In genomic region chr2:217101972-217102371, GRCh38 we compare ENCODE assay signal across 19 cellular contexts.
A peak's percentile ranks its signal among the peaks of the same experiment; 100 is the strongest.
DNase-seq lines count a peak whose midpoint lies in the region; ATAC-seq lines count a peak whose summit lies in the region.
"Had no signal": no experiment of that assay in that cellular context is flagged by ENCODE, and none has a peak within 500 bp of the region (broad histone marks: within the 10 kb centered on the region; RNA-seq: fewer than 3 reads in every experiment).

No MANE protein-coding gene starts in this region.

- no peak overlapping the region for H3K4me3 ChIP-seq in mesenchymal stem cell (ENCODE audit: insufficient read depth in 1 of 2, low read depth in 1 of 2, low read length in 2 of 2)
- H3K4me3 ChIP-seq: lung, MG63 had no signal

- ATAC-seq in GM19452 (IDR thresholded peaks at IDR 0.05; ENCODE audit: unreplicated experiment) (peak; percentile 66), HG02623 (IDR thresholded peaks at IDR 0.05; ENCODE audit: unreplicated experiment) (peak; percentile 60), HG03558 (IDR thresholded peaks at IDR 0.05; ENCODE audit: extremely low read depth, unreplicated experiment) (peak; percentile 68), esophagus mucosa (no peak)
- ATAC-seq: natural killer cell treated with Interleukin-12 subunit alpha and Interleukin-12 subunit beta and Interleukin-15 and Interleukin-18, amount 100 ng/mL, for 72 hours; Right ventricle myocardium inferior had no signal

- no peak overlapping the region for H2AFZ ChIP-seq in mesenchymal stem cell (ENCODE audit: low read depth, low read length)

- no peak overlapping the region for H3K18ac ChIP-seq in mesenchymal stem cell (ENCODE audit: low read depth in 1 of 2, low read length in 2 of 2)

- H3K9ac ChIP-seq in mesenchymal stem cell (ENCODE audit: low read length), result no peak overlapping the region

- no peak overlapping the region for H2BK12ac ChIP-seq in mesenchymal stem cell (ENCODE audit: low read length in 2 of 2)

- H3K4ac ChIP-seq in mesenchymal stem cell (ENCODE audit: low read depth in 1 of 2, low read length in 2 of 2), result no peak overlapping the region

- no peak overlapping the region for H4K91ac ChIP-seq in mesenchymal stem cell (ENCODE audit: low read length)

- no peak for DNase-seq in mesenchymal stem cell
- no peak for DNase-seq in activated gamma-delta T cell treated with Interleukin-2 at 50 U/mL for 16 hours
- no peak for DNase-seq in NCI-H82 treated with DMSO at 0.1 percent for 48 hours (lab: John Stamatoyannopoulos, UW; ENCODE audit: unreplicated experiment)
- no peak for DNase-seq in GM03348 (ENCODE audit: low spot score)
- DNase-seq: activated CD4-positive, alpha-beta T cell treated with anti-CD3 and anti-CD28 coated beads, Interleukin-2, amount 10 ng/mL, durations not matched to agents 7 days and 5 days; activated T-cell treated with anti-CD3 and anti-CD28 coated beads, Interleukin-2, amount 50 U/mL, for 1 hour; central memory CD4-positive, alpha-beta T cell; endodermal cell; foreskin fibroblast; MG63; NCI-H774; stimulated activated CD4-positive, alpha-beta T cell treated with anti-CD3 and anti-CD28 coated beads, Interleukin-15, amount 100 ng/mL, for 24 hours had no signal

- H2BK120ac ChIP-seq in mesenchymal stem cell (ENCODE audit: low read depth, low read length), result no peak overlapping the region

- H3K36me3 ChIP-seq in mesenchymal stem cell (ENCODE audit: control insufficient read depth in 1 of 2, insufficient read depth in 2 of 2, low read depth in 1 of 2, low read length in 2 of 2), result no peaks in the 10 kb centered on the region
- H3K36me3 ChIP-seq: MG63 had no signal

- H3K27me3 ChIP-seq in mesenchymal stem cell (ENCODE audit: control insufficient read depth in 1 of 2, insufficient read depth in 1 of 2, low read length in 2 of 2), result no peaks in the 10 kb centered on the region
- H3K27me3 ChIP-seq: MG63 had no signal

- H2AK5ac ChIP-seq in mesenchymal stem cell (ENCODE audit: low read length, severe bottlenecking), result peak overlapping the region; percentile 41

- H2BK15ac ChIP-seq in mesenchymal stem cell (ENCODE audit: low read depth, poor library complexity, severe bottlenecking), result no peak overlapping the region

- no peak overlapping the region for H3K14ac ChIP-seq in mesenchymal stem cell (ENCODE audit: low read length in 2 of 2)

- H2BK5ac ChIP-seq in mesenchymal stem cell (ENCODE audit: low read depth, low read length, poor library complexity, severe bottlenecking), result no peak overlapping the region

- no peaks in the 10 kb centered on the region for H3K4me1 ChIP-seq in mesenchymal stem cell (ENCODE audit: control insufficient read depth, insufficient read depth, low read depth, low read length)

- no peak overlapping the region for H3K23ac ChIP-seq in mesenchymal stem cell (ENCODE audit: low read length in 2 of 2)

- no peak overlapping the region for H3K4me2 ChIP-seq in mesenchymal stem cell (ENCODE audit: low read length, poor library complexity, severe bottlenecking)

- H3K27ac ChIP-seq in mesenchymal stem cell (ENCODE audit: low read length, poor library complexity, severe bottlenecking), result no peak overlapping the region

- no peaks in the 10 kb centered on the region for H3K79me1 ChIP-seq in mesenchymal stem cell (replicated peaks; ENCODE audit: low read length, poor library complexity, severe bottlenecking)

- no peaks in the 10 kb centered on the region for H3K9me3 ChIP-seq in mesenchymal stem cell (ENCODE audit: control insufficient read depth, low read length)
- H3K9me3 ChIP-seq: MG63 had no signal

- 98% methylated on average over 5 of the region's 6 CpGs for WGBS in mesenchymal stem cell

- no peak overlapping the region for H4K8ac ChIP-seq in mesenchymal stem cell (ENCODE audit: low read length)
